ENCODE assay signal across 8 cellular contexts in the genomic region with DNA sequence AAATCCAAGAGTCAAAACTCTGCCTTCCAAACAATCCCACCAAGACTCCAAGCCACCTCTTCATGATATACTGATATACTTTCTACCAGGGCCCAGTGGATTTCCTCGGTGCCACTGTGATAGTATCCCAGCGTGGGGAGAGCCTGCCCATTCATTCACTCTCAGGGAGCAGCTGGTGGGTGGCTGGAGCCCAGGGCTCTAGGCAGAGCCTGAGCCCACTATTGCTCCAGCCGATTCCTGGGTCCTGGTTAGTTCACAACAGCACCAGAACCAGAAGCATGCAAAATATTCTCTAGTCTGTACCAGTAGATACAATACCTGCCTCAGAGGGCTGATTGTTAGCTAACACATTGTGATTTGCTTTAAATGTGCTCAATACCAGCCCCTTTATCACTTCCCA. TPM values are rescaled to one million over a fixed set of nuclear protein-coding genes. Genes with fewer than 3 reads are reported as not detected.
A peak's percentile ranks its signal among the peaks of the same experiment; 100 is the strongest.
DNase-seq lines count a peak whose midpoint lies in the region; ATAC-seq and TF ChIP-seq lines count a peak whose summit lies in the region.

No MANE protein-coding gene starts in this region.

- POLR2A ChIA-PET in A673 (lab: Charles Lee; ENCODE audit: low non-redundant PET) = interaction anchor here (0.7 kb wide), 1 partner anchor 20 kb away, joined by 3 read pairs; no protein-coding TSS in a partner anchor
- POLR2A ChIA-PET in MCF 10A (lab: Yijun Ruan, JAX) = interaction anchor here (0.6 to 15.5 kb wide), 13 partner anchors 14 to 650 kb away, joined by 3 to 330 read pairs (median 5); a partner anchor contains a TSS

- peaks cover 59% of the 10 kb centered on the region for H3K4me1 Mint-ChIP-seq in MCF 10A (ENCODE audit: insufficient read depth, unreplicated experiment)

- BruUV-seq in A673 (replicated peaks; lab: Mats Ljungman, UMichigan) = TSS peak; percentile 28
- TSS peak; percentile 44 for BruUV-seq in MCF 10A (replicated peaks; lab: Mats Ljungman, UMichigan)

- H3K4me3 ChIP-seq in A673 (ENCODE audit: low read depth, low read length, poor library complexity, severe bottlenecking) = peak overlapping the region; percentile 81
- peak overlapping the region; percentile 37 for H3K4me3 ChIP-seq in HUES64 (ENCODE audit: low read length)
- H3K4me3 ChIP-seq in mucosa of stomach (ENCODE audit: low read length) = peak overlapping the region; percentile 52

- CTCF ChIA-PET in A673 (lab: Charles Lee) = no interaction called here
- CTCF ChIA-PET in MCF 10A (lab: Yijun Ruan, JAX) = interaction anchor here (5.8 to 70.3 kb wide), 3 partner anchors 2 to 70 kb away, joined by 30 to 3816 read pairs (median 3816); a partner anchor contains a TSS

- no peak for DNase-seq in A673 (ENCODE audit: low spot score)
- no peak for DNase-seq in MCF 10A (ENCODE audit: unreplicated experiment)
- DNase-seq in SKM-1 treated with dmso at 0.1 percent for 144 hours (lab: John Stamatoyannopoulos, UW; ENCODE audit: unreplicated experiment) = no peak
- DNase-seq in NCI-H526 treated with DMSO at 0.1 percent for 48 hours (lab: John Stamatoyannopoulos, UW) = no peak

- H3K27ac ChIP-seq in A673 (ENCODE audit: low read depth, low read length, poor library complexity, severe bottlenecking) (peak overlapping the region; percentile 94), HUES64 (ENCODE audit: low read depth, low read length) (no peak overlapping the region)

- peak overlapping the region; percentile 79 for H3K4me3 Mint-ChIP-seq in MCF 10A (ENCODE audit: unreplicated experiment)

- WGBS in HUES64 = 89% methylated on average over 3 of the region's 3 CpGs

- H3K9me3 Mint-ChIP-seq in MCF 10A (ENCODE audit: unreplicated experiment) = no peaks in the 10 kb centered on the region

- no peaks in the 10 kb centered on the region for H3K27me3 Mint-ChIP-seq in MCF 10A (ENCODE audit: insufficient read depth, unreplicated experiment)

- intact Hi-C loops in A673 (cut with micrococcal nuclease; ENCODE audit: unreplicated experiment) = no loop called here
- intact Hi-C loops in MCF 10A (cut with micrococcal nuclease) = no loop called here

- ATAC-seq in HG03432 (IDR thresholded peaks at IDR 0.05; ENCODE audit: unreplicated experiment) (no peak), HG02798 (IDR thresholded peaks at IDR 0.05; ENCODE audit: poor library complexity, unreplicated experiment) (no peak)

- H3K27me3 ChIP-seq in A673 (replicated peaks; ENCODE audit: insufficient read depth, low read depth, low read length, poor library complexity) = no peaks in the 10 kb centered on the region
- peaks cover 23% of the 10 kb centered on the region for H3K27me3 ChIP-seq in HUES64 (ENCODE audit: insufficient read depth, low read length)
- H3K27me3 ChIP-seq in mucosa of stomach (ENCODE audit: control insufficient read depth, insufficient read depth, low read length) = no peaks in the 10 kb centered on the region

- H3K4me1 ChIP-seq in A673 (ENCODE audit: insufficient read depth, low read length, poor library complexity, severe bottlenecking) (peaks cover 56% of the 10 kb centered on the region), HUES64 (ENCODE audit: insufficient read depth, low read length) (peaks cover 36% of the 10 kb centered on the region), mucosa of stomach (ENCODE audit: control insufficient read depth, insufficient read depth, low read length) (peaks cover 46% of the 10 kb centered on the region)

- H3K36me3 ChIP-seq in A673 (ENCODE audit: insufficient read depth, low read length, poor library complexity, severe bottlenecking) = peaks cover 4% of the 10 kb centered on the region
- no peaks in the 10 kb centered on the region for H3K36me3 ChIP-seq in HUES64 (ENCODE audit: insufficient read depth, low read length)
- no peaks in the 10 kb centered on the region for H3K36me3 ChIP-seq in mucosa of stomach (ENCODE audit: control insufficient read depth, insufficient read depth, low read length)

- TF ChIP-seq CTCF in A673 (conservative IDR thresholded peaks at IDR 0.05; ENCODE audit: low read depth, low read length) = no peak
- no peak for TF ChIP-seq CTCF in MCF 10A (IDR thresholded peaks at IDR 0.05; ENCODE audit: unreplicated experiment)

- H3K9me3 ChIP-seq in A673 (ENCODE audit: low read depth, low read length, poor library complexity, severe bottlenecking) = no peaks in the 10 kb centered on the region
- no peaks in the 10 kb centered on the region for H3K9me3 ChIP-seq in HUES64 (ENCODE audit: insufficient read depth, low read depth, low read length)
- no peaks in the 10 kb centered on the region for H3K9me3 ChIP-seq in mucosa of stomach (ENCODE audit: control insufficient read depth, low read length)

- H3K27ac Mint-ChIP-seq in MCF 10A (ENCODE audit: low read depth, unreplicated experiment) = peak overlapping the region; percentile 86

- H3K9ac ChIP-seq in HUES64 (ENCODE audit: low read depth, low read length) (no peak overlapping the region), mucosa of stomach (ENCODE audit: low read length) (peak overlapping the region; percentile 87)

- H3K36me3 Mint-ChIP-seq in MCF 10A (ENCODE audit: insufficient read depth, unreplicated experiment) = peaks cover 10% of the 10 kb centered on the region

RNA-seq across cellular contexts. Expression of a gene that starts 0.8 kb away (rescaled TPM):
- 402 and 517 TPM in 2 replicates for total RNA-seq in A673 (2021)
- 7.7 TPM for polyA plus RNA-seq in HUES64 (2013, experiment 1 of 2)
- 7.4 TPM for polyA plus RNA-seq in HUES64 (2013, experiment 2 of 2)
- 263 and 358 TPM in 2 replicates for total RNA-seq in MCF 10A (2022)

RNA-seq across cellular contexts. Expression of a gene that starts 32.8 kb away (rescaled TPM):
- total RNA-seq in A673 (2021) (48.2 and 51.2 TPM in 2 replicates), MCF 10A (2022) (31.4 and 34.9 TPM in 2 replicates)
- 20.3 TPM for polyA plus RNA-seq in HUES64 (2013, experiment 1 of 2)
- polyA plus RNA-seq in HUES64 (2013, experiment 2 of 2) = 22.3 TPM

RNA-seq across cellular contexts. Expression of a gene that starts 37.1 kb away (rescaled TPM):
- total RNA-seq in A673 (2021) = 23.9 and 24.1 TPM in 2 replicates
- 34.2 TPM for polyA plus RNA-seq in HUES64 (2013, experiment 1 of 2)
- polyA plus RNA-seq in HUES64 (2013, experiment 2 of 2) = 30.6 TPM
- total RNA-seq in MCF 10A (2022) = 169 and 204 TPM in 2 replicates
